Comparison of ENCODE assay signal across 27 cellular contexts in the genomic region with DNA sequence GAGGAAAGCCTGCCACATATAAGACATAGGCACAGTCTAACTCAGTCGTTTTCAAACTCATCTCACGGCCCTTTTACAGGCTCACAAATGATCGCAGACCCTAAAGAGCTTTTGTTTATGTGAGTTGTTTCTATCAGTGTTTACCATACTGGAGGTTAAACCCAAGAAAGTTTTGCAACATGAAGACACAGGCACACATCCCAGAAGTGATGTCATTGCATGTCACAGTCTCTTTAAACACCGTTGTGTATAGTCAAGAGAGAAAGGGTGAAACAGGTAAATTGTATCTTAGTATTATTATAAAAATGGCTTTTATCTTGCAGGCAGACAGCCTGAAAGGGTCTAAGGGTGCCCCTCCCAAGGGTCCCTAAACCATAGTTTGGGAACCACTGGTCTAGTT.
DNase-seq lines count a peak whose midpoint lies in the region; ATAC-seq and TF ChIP-seq lines count a peak whose summit lies in the region.
"Had no signal": no experiment of that assay in that cellular context is flagged by ENCODE, and none has a peak within 500 bp of the region (broad histone marks: within the 10 kb centered on the region; RNA-seq: fewer than 3 reads in every experiment).

No MANE protein-coding gene starts in this region.

- peaks cover 67% of the 10 kb centered on the region for H3K36me3 Mint-ChIP-seq in activated CD4-positive, alpha-beta T cell treated with anti-CD3 and anti-CD28 coated beads for 36 hours (ENCODE audit: low read depth)
- peaks cover 75% of the 10 kb centered on the region for H3K36me3 Mint-ChIP-seq in activated B cell treated with CpG ODN at 0.5 μM for 24 hours (ENCODE audit: low read depth)
- peaks cover 17 to 56% (median 41%) of the 10 kb centered on the region in 3 donors for H3K36me3 Mint-ChIP-seq in naive thymus-derived CD8-positive, alpha-beta T cell

- WGBS in suprapubic skin = 80% methylated on average over 4 of the region's 4 CpGs

- peak overlapping the region; percentile 82 for H3K27ac Mint-ChIP-seq in activated CD4-positive, alpha-beta T cell treated with anti-CD3 and anti-CD28 coated beads for 36 hours
- peak overlapping the region; percentile 59 for H3K27ac Mint-ChIP-seq in activated B cell treated with CpG ODN at 0.5 μM for 24 hours
- H3K27ac Mint-ChIP-seq in naive thymus-derived CD8-positive, alpha-beta T cell = peak overlapping the region; percentile 69 to 96 (median 87)
- H3K27ac Mint-ChIP-seq: activated CD8-positive, alpha-beta memory T cell treated with anti-CD3 and anti-CD28 coated beads, Interleukin-2, amount 10 ng/mL, durations not matched to agents 7 days and 5 days; activated T-helper 17 cell treated with anti-CD3 and anti-CD28 coated beads, Interleukin-2, amount 50 U/mL, for 72 hours; nephron; T-helper 2 cell treated with Interferon-gamma antibody and Interleukin-4, amounts not matched to agents 5 μg/mL and 100 μg/mL, for 36 hours had no signal

- CTCF ChIA-PET in activated CD4-positive, alpha-beta T cell treated with anti-CD3 and anti-CD28 coated beads for 36 hours (lab: Charles Lee) = interaction anchor here (0.7 to 1.0 kb wide), 2 partner anchors 10 to 91 kb away, joined by 3 read pairs; no protein-coding TSS in a partner anchor
- CTCF ChIA-PET in activated B cell treated with CpG ODN at 0.5 μM for 24 hours (lab: Charles Lee) = no interaction called here

- no peak for TF ChIP-seq CTCF in activated B cell treated with CpG ODN at 0.5 μM for 24 hours (IDR thresholded peaks at IDR 0.05)
- no peak for TF ChIP-seq CTCF in suprapubic skin (IDR thresholded peaks at IDR 0.05)

- H3K27me3 ChIP-seq in suprapubic skin = no peaks in the 10 kb centered on the region
- H3K27me3 ChIP-seq: ascending aorta, upper lobe of right lung had no signal

- intact Hi-C loops in activated CD4-positive, alpha-beta T cell treated with anti-CD3 and anti-CD28 coated beads for 36 hours (cut with DNase I, micrococcal nuclease) = no loop called here
- intact Hi-C loops in activated B cell treated with CpG ODN at 0.5 μM for 24 hours (cut with micrococcal nuclease) = loop anchor here (1.0 kb wide), 1 partner anchor 9 kb away; no protein-coding TSS in a partner anchor

- POLR2A ChIA-PET in activated CD4-positive, alpha-beta T cell treated with anti-CD3 and anti-CD28 coated beads for 36 hours (lab: Charles Lee) = interaction anchor here (0.6 kb wide), 1 partner anchor 38 kb away, joined by 4 read pairs; no protein-coding TSS in a partner anchor
- POLR2A ChIA-PET in activated B cell treated with CpG ODN at 0.5 μM for 24 hours (lab: Charles Lee) = no interaction called here
- POLR2A ChIA-PET in naive thymus-derived CD8-positive, alpha-beta T cell (lab: Charles Lee) = interaction anchor here (0.6 to 1.0 kb wide), 2 partner anchors 56 to 91 kb away, joined by 3 to 4 read pairs; no protein-coding TSS in a partner anchor

- no peak overlapping the region for H3K4me3 Mint-ChIP-seq in activated CD4-positive, alpha-beta T cell treated with anti-CD3 and anti-CD28 coated beads for 36 hours
- H3K4me3 Mint-ChIP-seq in activated B cell treated with CpG ODN at 0.5 μM for 24 hours = no peak overlapping the region
- peak overlapping the region in 1 of 10 donors; percentile 34 for H3K4me3 Mint-ChIP-seq in naive thymus-derived CD8-positive, alpha-beta T cell
- H3K4me3 Mint-ChIP-seq: activated CD8-positive, alpha-beta memory T cell treated with anti-CD3 and anti-CD28 coated beads, Interleukin-2, amount 10 ng/mL, durations not matched to agents 7 days and 5 days; activated T-helper 17 cell treated with anti-CD3 and anti-CD28 coated beads, Interleukin-2, amount 50 U/mL, for 72 hours; nephron; T-helper 2 cell treated with Interferon-gamma antibody and Interleukin-4, amounts not matched to agents 5 μg/mL and 100 μg/mL, for 36 hours had no signal

- H3K4me3 ChIP-seq in suprapubic skin = no peak overlapping the region
- H3K4me3 ChIP-seq: ascending aorta, upper lobe of right lung had no signal

- H3K4me1 ChIP-seq in suprapubic skin = peaks cover 5% of the 10 kb centered on the region
- H3K4me1 ChIP-seq: ascending aorta, Caco-2, upper lobe of right lung had no signal

- no peak for ATAC-seq in activated CD4-positive, alpha-beta T cell treated with anti-CD3 and anti-CD28 coated beads for 36 hours
- ATAC-seq in activated B cell treated with CpG ODN at 0.5 μM for 24 hours (ENCODE audit: low read depth) = no peak
- ATAC-seq in naive thymus-derived CD8-positive, alpha-beta T cell = peak in 1 of 2 donors; percentile 19
- ATAC-seq: activated CD8-positive, alpha-beta memory T cell treated with anti-CD3 and anti-CD28 coated beads, Interleukin-2, amount 10 ng/mL, durations not matched to agents 7 days and 5 days; activated naive CD4-positive, alpha-beta T cell treated with anti-CD3 and anti-CD28 coated beads, Interleukin-2, amount 50 U/mL, for 72 hours; activated T-helper 17 cell treated with anti-CD3 and anti-CD28 coated beads, Interleukin-2, amount 50 U/mL, for 72 hours; HCT116; upper lobe of right lung had no signal

- no peak for TF ChIP-seq EP300 in suprapubic skin (IDR thresholded peaks at IDR 0.05)

- no peak overlapping the region for H3K27ac ChIP-seq in suprapubic skin
- H3K27ac ChIP-seq: 22Rv1, ascending aorta, upper lobe of right lung had no signal

- no peak for TF ChIP-seq POLR2A in suprapubic skin (IDR thresholded peaks at IDR 0.05)

- DNase-seq in activated CD4-positive, alpha-beta T cell treated with anti-CD3 and anti-CD28 coated beads for 36 hours = no peak
- DNase-seq in activated CD4-positive, alpha-beta T cell treated with anti-CD3 and anti-CD28 coated beads, Interleukin-2, amount 50 U/mL, for 48 hours = no peak
- no peak for DNase-seq in activated B cell treated with CpG ODN at 0.5 μM for 24 hours
- peak; percentile 23 for DNase-seq in fibroblast of gingiva (ENCODE audit: low read depth)
- DNase-seq in naive thymus-derived CD8-positive, alpha-beta T cell = no peak
- no peak for DNase-seq in hippocampal formation (lab: John Stamatoyannopoulos, UW)
- DNase-seq in T-helper 9 cell = no peak
- DNase-seq in suprapubic skin (ENCODE audit: low spot score in 2 of 2) = no peak
- DNase-seq: activated CD8-positive, alpha-beta memory T cell treated with anti-CD3 and anti-CD28 coated beads, Interleukin-2, amount 10 ng/mL, durations not matched to agents 7 days and 5 days; C1 segment of cervical spinal cord; Caco-2; Karpas-422; kidney; NCI-H1417; NCI-H2029 treated with DMSO at 0.1 percent for 48 hours; NCI-H526 treated with DMSO at 0.1 percent for 48 hours; SIG-M5; stimulated activated CD4-positive, alpha-beta T cell treated with anti-CD3 and anti-CD28 coated beads, Interleukin-15, amount 100 ng/mL, for 24 hours; stimulated activated CD4-positive, alpha-beta T cell treated with anti-CD3 and anti-CD28 coated beads, Interleukin-4, amount 100 ng/mL, for 4 hours; upper lobe of right lung had no signal

- no peaks in the 10 kb centered on the region for H3K36me3 ChIP-seq in suprapubic skin
- H3K36me3 ChIP-seq: ascending aorta, upper lobe of right lung had no signal

- H3K9me3 ChIP-seq in suprapubic skin = no peaks in the 10 kb centered on the region
- H3K9me3 ChIP-seq: ascending aorta, Caco-2, upper lobe of right lung had no signal

- no peaks in the 10 kb centered on the region for H3K27me3 Mint-ChIP-seq in activated CD4-positive, alpha-beta T cell treated with anti-CD3 and anti-CD28 coated beads for 36 hours
- H3K27me3 Mint-ChIP-seq in activated B cell treated with CpG ODN at 0.5 μM for 24 hours = no peaks in the 10 kb centered on the region
- no peaks in the 10 kb centered on the region for H3K27me3 Mint-ChIP-seq in naive thymus-derived CD8-positive, alpha-beta T cell
- H3K27me3 Mint-ChIP-seq: activated T-helper 17 cell treated with anti-CD3 and anti-CD28 coated beads, Interleukin-2, amount 50 U/mL, for 72 hours had no signal

- H3K9me3 Mint-ChIP-seq in activated CD4-positive, alpha-beta T cell treated with anti-CD3 and anti-CD28 coated beads for 36 hours (ENCODE audit: low read depth) = peaks cover 17% of the 10 kb centered on the region
- H3K9me3 Mint-ChIP-seq in activated B cell treated with CpG ODN at 0.5 μM for 24 hours = peaks cover 6% of the 10 kb centered on the region
- peaks cover 0 to 21% (median 6%) of the 10 kb centered on the region in 9 donors for H3K9me3 Mint-ChIP-seq in naive thymus-derived CD8-positive, alpha-beta T cell

- peaks cover 88% of the 10 kb centered on the region for H3K4me1 Mint-ChIP-seq in activated CD4-positive, alpha-beta T cell treated with anti-CD3 and anti-CD28 coated beads for 36 hours
- H3K4me1 Mint-ChIP-seq in activated B cell treated with CpG ODN at 0.5 μM for 24 hours = peaks cover 56% of the 10 kb centered on the region
- H3K4me1 Mint-ChIP-seq in naive thymus-derived CD8-positive, alpha-beta T cell = peaks cover 27 to 84% (median 80%) of the 10 kb centered on the region in 4 donors
